Comparison of ENCODE assay signal across 8 cellular contexts in genomic region chr4:109912706-109913621, GRCh38. TPM values are rescaled to one million over a fixed set of nuclear protein-coding genes. Genes with fewer than 3 reads are reported as not detected.
A peak's percentile ranks its signal among the peaks of the same experiment; 100 is the strongest.
DNase-seq lines count a peak whose midpoint lies in the region; ATAC-seq and TF ChIP-seq lines count a peak whose summit lies in the region.

Gene EGF (plus strand): TSS chr4:109912883. CDS start chr4:109913336, 453 bp downstream.

- H3K27me3 ChIP-seq in PC-9 (ENCODE audit: insufficient read depth, low read depth) = no peaks in the 10 kb centered on the region
- no peaks in the 10 kb centered on the region for H3K27me3 ChIP-seq in rectal smooth muscle tissue (ENCODE audit: control insufficient read depth, insufficient read depth, low read length)
- peaks cover 0 to 4% (median 0%) of the 10 kb centered on the region in 7 donors for H3K27me3 ChIP-seq in spleen (replicated peaks in 1 of 7)

- H3F3A ChIP-seq in PC-9 (ENCODE audit: insufficient read depth, low read depth) = no peaks in the 10 kb centered on the region

- H3K36me3 ChIP-seq in PC-9 (ENCODE audit: low read depth) (no peaks in the 10 kb centered on the region), rectal smooth muscle tissue (ENCODE audit: control insufficient read depth, insufficient read depth, low read length) (no peaks in the 10 kb centered on the region), spleen (no peaks in the 10 kb centered on the region)

- H3K4me3 ChIP-seq in PC-9 (peak within 1 kb of the TSS; percentile 45; the same call in 1 of the 2 replicates), rectal smooth muscle tissue (ENCODE audit: low read length) (peak within 1 kb of the TSS; percentile 29), spleen (no peak within 1 kb of the TSS)

- H2AFZ ChIP-seq in PC-9 = peak within 1 kb of the TSS; percentile 86

- no peak within 1 kb of the TSS for H3K9ac ChIP-seq in rectal smooth muscle tissue (ENCODE audit: low read length)

- H3K9me3 ChIP-seq in PC-9 (ENCODE audit: insufficient read depth, low read depth) (no peaks in the 10 kb centered on the region), spleen (no peaks in the 10 kb centered on the region)

- POLR2A ChIA-PET in PC-9 (lab: Charles Lee; ENCODE audit: unreplicated experiment) = interaction anchor here (0.6 to 0.8 kb wide), 3 partner anchors 14 to 134 kb away, joined by 3 to 6 read pairs (median 5); no protein-coding TSS in a partner anchor

- CTCF ChIA-PET in PC-9 (lab: Charles Lee) = no interaction called here

- WGBS in spleen, 5 donors = 57 to 62% (median 59%) methylated on average over 9 of the region's 9 CpGs

- no peaks in the 10 kb centered on the region for H3K79me2 ChIP-seq in PC-9 (ENCODE audit: low read depth)

- H3K27ac ChIP-seq in PC-9 (peak within 1 kb of the TSS; percentile 58; the same call in 1 of the 2 replicates), rectal smooth muscle tissue (ENCODE audit: low read depth, low read length) (no peak within 1 kb of the TSS), spleen (no peak within 1 kb of the TSS)

- no peak for TF ChIP-seq POLR2A in spleen (IDR thresholded peaks at IDR 0.05)

- H3K4me1 ChIP-seq in PC-9 (replicated peaks; ENCODE audit: insufficient read depth) = peaks cover 9% of the 10 kb centered on the region; the same call in 1 of the 2 replicates
- no peaks in the 10 kb centered on the region for H3K4me1 ChIP-seq in rectal smooth muscle tissue (ENCODE audit: control insufficient read depth, insufficient read depth, low read length)
- no peaks in the 10 kb centered on the region for H3K4me1 ChIP-seq in spleen

- TF ChIP-seq CTCF in PC-9 (conservative IDR thresholded peaks at IDR 0.05) (no peak), spleen (IDR thresholded peaks at IDR 0.05 in 8 of 11, conservative IDR thresholded peaks at IDR 0.05 in 3 of 11) (no peak)

- no peaks in the 10 kb centered on the region for H4K20me1 ChIP-seq in PC-9 (ENCODE audit: insufficient read depth)

- intact Hi-C loops in PC-9 (cut with micrococcal nuclease; ENCODE audit: unreplicated experiment) = loop anchor here (5.0 to 10.0 kb wide), 3 partner anchors 54 to 481 kb away; partner anchors contain the start of genes CASP6 and SEC24B
- intact Hi-C loops in spleen (cut with DNase I; ENCODE audit: low total_unique reads) = no loop called here

- BruUV-seq in PC-9 (replicated peaks; lab: Mats Ljungman, UMichigan) = TSS peak; percentile 72

- H3K9me2 ChIP-seq in PC-9 (ENCODE audit: insufficient read depth) = no peaks in the 10 kb centered on the region

- peak within 1 kb of the TSS; percentile 68 for H3K4me2 ChIP-seq in PC-9

- ATAC-seq in GM18502 (IDR thresholded peaks at IDR 0.05; ENCODE audit: poor library complexity, unreplicated experiment) (peak; percentile 60), HG03135 (IDR thresholded peaks at IDR 0.05; ENCODE audit: unreplicated experiment) (no peak)

- no peak for DNase-seq in PC-9
- DNase-seq in glomerular visceral epithelial cell (ENCODE audit: extremely low spot score) = peak; percentile 54
- no peak for DNase-seq in activated T-cell treated with anti-CD3 and anti-CD28 coated beads for 4 hours
- no peak for DNase-seq in GF-D8 (lab: John Stamatoyannopoulos, UW)
- no peak for DNase-seq in spleen

RNA-seq across cellular contexts. Expression of gene EGF, which starts in this region (rescaled TPM):
- total RNA-seq in PC-9 (2021) (19.6 and 20.4 TPM in 2 replicates), spleen (1 to 10 TPM in 4 of 7 donors, under 1 TPM in 3; 0.54 to 2.5 (median 1.0) TPM)
- polyA plus RNA-seq in spleen = under 1 TPM in 2 of 3 donors, not detected in 1; 0.03 to 0.17 TPM

Comparison
In these comparisons a context has a peak if more than half of its experiments do, and no peak if none do; other contexts are left out.
1. H3K4me3 ChIP-seq: peak in PC-9 (single experiment) and rectal smooth muscle tissue (single experiment); none in spleen (0 of 8).